1 cellular context compared by ENCODE assay signal in genomic region chr1:198157847-198158765, GRCh38.
TF ChIP-seq lines count a peak whose summit lies in the region.

No MANE protein-coding gene starts in this region.

TF ChIP-seq in K562, 482 proteins besides CTCF, POLR2A, EP300 and RAD21 (continued from another document):
- no peak for TF ChIP-seq ZNF318 (IDR thresholded peaks at IDR 0.05; ENCODE audit: borderline replicate concordance in 1 of 2, low read depth in 1 of 2)
- TF ChIP-seq KLF6 (CRISPR knock-in tag; IDR thresholded peaks at IDR 0.05; ENCODE audit: borderline replicate concordance), result no peak
- TF ChIP-seq TOE1 (IDR thresholded peaks at IDR 0.05; ENCODE audit: borderline replicate concordance), result no peak; the same call in 1 of the 2 replicates
- TF ChIP-seq TOE1 (CRISPR knock-in tag; IDR thresholded peaks at IDR 0.05; ENCODE audit: borderline replicate concordance, low read depth), result 0 out of 2 replicates have a peak, but pooled peaks have one; percentile 46
- TF ChIP-seq MTF1 (CRISPR knock-in tag; IDR thresholded peaks at IDR 0.05; ENCODE audit: borderline replicate concordance), result no peak
- TF ChIP-seq NR3C1 (CRISPR knock-in tag; IDR thresholded peaks at IDR 0.05), result no peak
- no peak for TF ChIP-seq MAFK (IDR thresholded peaks at IDR 0.05; ENCODE audit: low read length)
- TF ChIP-seq NFRKB (IDR thresholded peaks at IDR 0.05; ENCODE audit: low read depth), result 0 out of 2 replicates have a peak, but pooled peaks have one; percentile 4
- no peak for TF ChIP-seq ARID2 (IDR thresholded peaks at IDR 0.05)
- TF ChIP-seq EHMT2 (IDR thresholded peaks at IDR 0.05), result no peak
- 0 out of 2 replicates have a peak, but pooled peaks have one; percentile 23 for TF ChIP-seq SMARCA4 (IDR thresholded peaks at IDR 0.05)
- TF ChIP-seq ZNF609 (CRISPR knock-in tag; IDR thresholded peaks at IDR 0.05; ENCODE audit: borderline replicate concordance), result peak; percentile 61; the same call in 1 of the 2 replicates
- TF ChIP-seq ZNF79 (CRISPR knock-in tag; IDR thresholded peaks at IDR 0.05; ENCODE audit: low read depth), result no peak
- no peak for TF ChIP-seq ZBTB33 (CRISPR knock-in tag; IDR thresholded peaks at IDR 0.05)
- TF ChIP-seq E2F4 (CRISPR knock-in tag; IDR thresholded peaks at IDR 0.05; ENCODE audit: low read depth), result no peak
- no peak for TF ChIP-seq ZFP1 (CRISPR knock-in tag; IDR thresholded peaks at IDR 0.05)
- TF ChIP-seq KLF16 (IDR thresholded peaks at IDR 0.05), result no peak
- 0 out of 2 replicates have a peak, but pooled peaks have one; percentile 41 for TF ChIP-seq FOXP1 (CRISPR knock-in tag; IDR thresholded peaks at IDR 0.05)
- TF ChIP-seq ZBTB9 (CRISPR knock-in tag; IDR thresholded peaks at IDR 0.05), result no peak
- TF ChIP-seq AFF1 (IDR thresholded peaks at IDR 0.05; ENCODE audit: low read depth in 1 of 2, partially characterized antibody in 2 of 2), result peak in 1 of 2 experiments; percentile 46
- TF ChIP-seq NR2C2 (CRISPR knock-in tag; IDR thresholded peaks at IDR 0.05), result 0 out of 2 replicates have a peak, but pooled peaks have one; percentile 37
- no peak for TF ChIP-seq NR2C2 (tag; IDR thresholded peaks at IDR 0.05)
